Comparison of ENCODE assay signal across 16 cellular contexts in the genomic region with DNA sequence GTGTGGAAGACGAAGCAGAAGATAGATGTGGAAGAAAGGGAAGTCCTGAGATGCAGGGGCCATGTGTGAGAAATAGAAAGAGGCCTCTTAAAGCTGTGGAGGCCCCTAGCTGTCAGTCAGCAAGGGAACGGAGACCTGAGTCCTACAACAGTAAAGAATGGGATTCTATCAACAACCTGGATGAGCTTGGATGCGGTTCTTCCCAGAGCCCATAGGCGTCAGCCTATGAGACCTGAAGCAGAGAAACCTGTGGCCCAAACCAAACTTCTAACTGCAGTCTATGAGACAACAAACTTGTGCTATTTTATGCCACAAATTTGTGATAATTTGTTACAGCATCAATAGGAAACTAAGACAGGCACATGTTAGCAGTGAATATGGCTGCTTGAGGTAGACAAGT.
"Had no signal": no experiment of that assay in that cellular context is flagged by ENCODE, and none has a peak within 500 bp of the region (broad histone marks: within the 10 kb centered on the region; RNA-seq: fewer than 3 reads in every experiment).

No MANE protein-coding gene starts in this region.

- ATAC-seq: HepG2, Right ventricle myocardium inferior, SK-N-SH treated with all-trans-retinoic acid at 6 μM for 48 hours had no signal

- DNase-seq: IMR-90; Kasumi-1; MM.1S; MV-4-11; NCI-H1048; NCI-H1417 treated with DMSO at 0.1 percent for 48 hours; NCI-H226; NCI-H524 treated with DMSO at 0.1 percent for 48 hours; NCI-H82; NK-92 treated with Interleukin-12 subunit alpha and Interleukin-12 subunit beta, amount 100 ng/mL, for 24 hours; PC-9; Peyer's patch; SJCRH30 had no signal
